In the genomic region with DNA sequence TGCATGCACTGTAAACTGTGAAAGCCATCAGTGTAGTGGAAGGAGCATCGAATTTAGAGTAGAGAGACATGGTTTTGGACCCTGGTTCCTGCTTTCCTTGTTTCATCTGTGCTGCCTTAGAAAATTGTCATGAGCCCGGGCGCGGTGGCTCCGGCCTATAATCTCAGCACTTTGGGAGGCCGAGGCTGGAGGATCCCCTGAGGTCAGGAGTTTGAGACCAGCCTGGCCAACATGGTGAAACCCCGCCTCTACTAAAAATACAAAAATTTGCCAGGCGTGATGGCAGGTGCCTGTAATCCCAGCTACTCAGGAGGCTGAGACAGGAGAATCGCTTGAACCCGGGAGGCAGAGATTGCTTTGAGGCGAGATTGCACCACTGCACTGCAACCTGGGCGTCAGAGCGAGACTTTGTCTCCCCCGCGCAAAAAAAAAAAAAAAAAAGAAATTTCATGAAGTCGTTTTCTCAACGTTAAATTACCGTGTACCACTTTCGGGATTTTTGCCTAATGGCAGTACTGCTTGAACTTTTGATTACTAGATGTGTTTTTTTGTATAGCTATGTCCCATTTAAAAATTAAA, we compare ENCODE assay signal across 8 cellular contexts. TPM values are rescaled to one million over a fixed set of nuclear protein-coding genes. Genes with fewer than 3 reads are reported as not detected.
A peak's percentile ranks its signal among the peaks of the same experiment; 100 is the strongest.
DNase-seq lines count a peak whose midpoint lies in the region; ATAC-seq and TF ChIP-seq lines count a peak whose summit lies in the region.

No MANE protein-coding gene starts in this region.

- H4K20me1 ChIP-seq in OCI-LY1 (ENCODE audit: insufficient read depth, low read length), result no peaks in the 10 kb centered on the region

- H3K4me3 Mint-ChIP-seq in CD4-positive, CD25-positive, alpha-beta regulatory T cell, result peak overlapping the region; percentile 93 to 96 (median 96)
- H3K4me3 Mint-ChIP-seq in endodermal cell, result peak overlapping the region; percentile 89

- TF ChIP-seq CTCF in OCI-LY1 (IDR thresholded peaks at IDR 0.05; ENCODE audit: low read length) (no peak), endodermal cell (conservative IDR thresholded peaks at IDR 0.05) (no peak), neutrophil (IDR thresholded peaks at IDR 0.05) (no peak)

- H3K4me2 ChIP-seq in OCI-LY1 (ENCODE audit: low read length), result peak overlapping the region; percentile 61

- peaks cover 11% of the 10 kb centered on the region for H3K4me1 ChIP-seq in CD4-positive, CD25-positive, alpha-beta regulatory T cell (ENCODE audit: control insufficient read depth, insufficient read depth, low read length, poor library complexity, severe bottlenecking)
- H3K4me1 ChIP-seq in OCI-LY1 (ENCODE audit: insufficient read depth, low read length, severe bottlenecking) (peaks cover 13% of the 10 kb centered on the region), endodermal cell (ENCODE audit: control insufficient read depth, insufficient read depth, low read length) (no peaks in the 10 kb centered on the region), neutrophil (ENCODE audit: control insufficient read depth in 1 of 2, insufficient read depth in 1 of 2, low read depth in 1 of 2, low read length in 1 of 2) (peaks cover 30 to 33% of the 10 kb centered on the region in 2 experiments)

- peaks cover 6 to 26% (median 9%) of the 10 kb centered on the region in 4 donors for H3K4me1 Mint-ChIP-seq in CD4-positive, CD25-positive, alpha-beta regulatory T cell
- no peaks in the 10 kb centered on the region for H3K4me1 Mint-ChIP-seq in endodermal cell

- H3K36me3 ChIP-seq in CD4-positive, CD25-positive, alpha-beta regulatory T cell (ENCODE audit: control insufficient read depth, insufficient read depth, low read length), result no peaks in the 10 kb centered on the region
- H3K36me3 ChIP-seq in OCI-LY1 (ENCODE audit: insufficient read depth, low read length), result no peaks in the 10 kb centered on the region
- H3K36me3 ChIP-seq in endodermal cell (ENCODE audit: control insufficient read depth, insufficient read depth, low read length), result peaks cover 14% of the 10 kb centered on the region
- H3K36me3 ChIP-seq in neutrophil, result no peaks in the 10 kb centered on the region

- peak overlapping the region; percentile 2 for H2AFZ ChIP-seq in OCI-LY1 (ENCODE audit: low read length)

- H3K9ac ChIP-seq in OCI-LY1 (ENCODE audit: low read length) (peak overlapping the region; percentile 94), endodermal cell (ENCODE audit: extremely low read depth, low read length, poor library complexity, severe bottlenecking) (peak overlapping the region; percentile 99)

- H3K79me2 ChIP-seq in OCI-LY1 (ENCODE audit: insufficient read depth, low read length), result no peaks in the 10 kb centered on the region

- H3K27ac ChIP-seq in CD4-positive, CD25-positive, alpha-beta regulatory T cell (ENCODE audit: insufficient read depth, low read length, poor library complexity, severe bottlenecking), result peak overlapping the region; percentile 100
- H3K27ac ChIP-seq in OCI-LY1 (ENCODE audit: low read depth, low read length, poor library complexity, severe bottlenecking) (peak overlapping the region; percentile 90), endodermal cell (ENCODE audit: low read depth, low read length) (peak overlapping the region; percentile 98), neutrophil (peak overlapping the region; percentile 99)

- no peak for DNase-seq in CD4-positive, CD25-positive, alpha-beta regulatory T cell
- no peak for DNase-seq in endodermal cell
- no peak for DNase-seq in superior temporal gyrus (ENCODE audit: extremely low spot score)
- no peak for DNase-seq in islet precursor cell

- no peaks in the 10 kb centered on the region for H3K9me2 ChIP-seq in OCI-LY1 (ENCODE audit: low read depth, low read length)

- H3K4me3 ChIP-seq in CD4-positive, CD25-positive, alpha-beta regulatory T cell (ENCODE audit: low read depth, low read length), result peak overlapping the region; percentile 88
- H3K4me3 ChIP-seq in OCI-LY1 (ENCODE audit: low read depth, low read length, poor library complexity, severe bottlenecking), result peak overlapping the region; percentile 75
- H3K4me3 ChIP-seq in endodermal cell (ENCODE audit: low read length), result peak overlapping the region; percentile 97
- H3K4me3 ChIP-seq in neutrophil (ENCODE audit: low read depth in 1 of 2, low read length in 1 of 2), result peak overlapping the region; percentile 80 to 81

- peaks cover 4% of the 10 kb centered on the region for H3K36me3 Mint-ChIP-seq in CD4-positive, CD25-positive, alpha-beta regulatory T cell
- H3K36me3 Mint-ChIP-seq in endodermal cell (ENCODE audit: low read depth), result peaks cover 11% of the 10 kb centered on the region

- H3K27me3 Mint-ChIP-seq in CD4-positive, CD25-positive, alpha-beta regulatory T cell, result no peaks in the 10 kb centered on the region
- H3K27me3 Mint-ChIP-seq in endodermal cell (ENCODE audit: insufficient read depth), result no peaks in the 10 kb centered on the region

- no peaks in the 10 kb centered on the region for H3F3A ChIP-seq in OCI-LY1 (ENCODE audit: insufficient read depth, low read length)

- H3K27ac Mint-ChIP-seq in CD4-positive, CD25-positive, alpha-beta regulatory T cell, result peak overlapping the region; percentile 99 to 100 (median 99)
- H3K27ac Mint-ChIP-seq in endodermal cell, result peak overlapping the region; percentile 95

- ATAC-seq in CD4-positive, CD25-positive, alpha-beta regulatory T cell (ENCODE audit: low read depth in 2 of 2), result no peak
- ATAC-seq in HG03097 (IDR thresholded peaks at IDR 0.05; ENCODE audit: low FRiP score, unreplicated experiment) (no peak), HG02852 (IDR thresholded peaks at IDR 0.05; ENCODE audit: unreplicated experiment) (no peak)

- H3K27me3 ChIP-seq in CD4-positive, CD25-positive, alpha-beta regulatory T cell (ENCODE audit: control insufficient read depth, insufficient read depth, low read length), result no peaks in the 10 kb centered on the region
- H3K27me3 ChIP-seq in OCI-LY1 (ENCODE audit: insufficient read depth, low read length) (no peaks in the 10 kb centered on the region), endodermal cell (ENCODE audit: control insufficient read depth, insufficient read depth, low read length, poor library complexity, severe bottlenecking) (no peaks in the 10 kb centered on the region), neutrophil (no peaks in the 10 kb centered on the region)

- WGBS in endodermal cell (ENCODE audit: insufficient coverage in 1 of 2, insufficient read length in 1 of 2), 2 experiments, result 67% methylated on average over 15 to 16 of the region's 19 CpGs

- H3K9me3 ChIP-seq in CD4-positive, CD25-positive, alpha-beta regulatory T cell (ENCODE audit: control insufficient read depth in 2 of 2, low read length in 2 of 2), result no peaks in the 10 kb centered on the region
- H3K9me3 ChIP-seq in OCI-LY1 (ENCODE audit: low read length), result no peaks in the 10 kb centered on the region
- H3K9me3 ChIP-seq in endodermal cell (ENCODE audit: control insufficient read depth, low read length), result no peaks in the 10 kb centered on the region
- no peaks in the 10 kb centered on the region for H3K9me3 ChIP-seq in neutrophil

- no peaks in the 10 kb centered on the region for H3K9me3 Mint-ChIP-seq in CD4-positive, CD25-positive, alpha-beta regulatory T cell
- H3K9me3 Mint-ChIP-seq in endodermal cell, result no peaks in the 10 kb centered on the region

RNA-seq across cellular contexts. Expression of a gene that starts 0.9 kb away (rescaled TPM):
- 13.1 TPM for total RNA-seq in CD4-positive, CD25-positive, alpha-beta regulatory T cell
- 10 to 100 TPM; 17.1 to 19.3 (median 18.6) TPM for polyA plus RNA-seq in CD4-positive, CD25-positive, alpha-beta regulatory T cell
- total RNA-seq in endodermal cell, result 10 to 100 TPM; 20.4 to 22.0 TPM
- 21.0 TPM for polyA plus RNA-seq in endodermal cell (2013, experiment 1 of 2)
- polyA plus RNA-seq in endodermal cell (2013, experiment 2 of 2), result 21.9 TPM

RNA-seq across cellular contexts. Expression of a gene that starts 45.4 kb away (rescaled TPM):
- total RNA-seq in CD4-positive, CD25-positive, alpha-beta regulatory T cell, result 0.15 TPM
- polyA plus RNA-seq in CD4-positive, CD25-positive, alpha-beta regulatory T cell, result 1 to 10 TPM in 1 of 4 donors, under 1 TPM in 2, not detected in 1; 0.18 to 1.1 (median 0.21) TPM
- 10 to 100 TPM; 13.4 to 19.3 TPM for total RNA-seq in endodermal cell
- 5.7 TPM for polyA plus RNA-seq in endodermal cell (2013, experiment 1 of 2)
- polyA plus RNA-seq in endodermal cell (2013, experiment 2 of 2), result 5.9 TPM

Comparison
In these comparisons a context has a peak if more than half of its experiments do, and no peak if none do; other contexts are left out.
1. RNA of a gene that starts 45.4 kb away (total RNA-seq): 13.4 to 19.3 TPM in endodermal cell; 0.15 TPM in CD4-positive, CD25-positive, alpha-beta regulatory T cell (single experiment); every median in the first group is over 10 times any median in the second.
2. Peak in every context shown above with its lines, with median percentiles within 50 percentile points of each other: H3K27ac ChIP-seq and H3K4me3 ChIP-seq.